1 cellular context compared by ENCODE assay signal in the genomic region with DNA sequence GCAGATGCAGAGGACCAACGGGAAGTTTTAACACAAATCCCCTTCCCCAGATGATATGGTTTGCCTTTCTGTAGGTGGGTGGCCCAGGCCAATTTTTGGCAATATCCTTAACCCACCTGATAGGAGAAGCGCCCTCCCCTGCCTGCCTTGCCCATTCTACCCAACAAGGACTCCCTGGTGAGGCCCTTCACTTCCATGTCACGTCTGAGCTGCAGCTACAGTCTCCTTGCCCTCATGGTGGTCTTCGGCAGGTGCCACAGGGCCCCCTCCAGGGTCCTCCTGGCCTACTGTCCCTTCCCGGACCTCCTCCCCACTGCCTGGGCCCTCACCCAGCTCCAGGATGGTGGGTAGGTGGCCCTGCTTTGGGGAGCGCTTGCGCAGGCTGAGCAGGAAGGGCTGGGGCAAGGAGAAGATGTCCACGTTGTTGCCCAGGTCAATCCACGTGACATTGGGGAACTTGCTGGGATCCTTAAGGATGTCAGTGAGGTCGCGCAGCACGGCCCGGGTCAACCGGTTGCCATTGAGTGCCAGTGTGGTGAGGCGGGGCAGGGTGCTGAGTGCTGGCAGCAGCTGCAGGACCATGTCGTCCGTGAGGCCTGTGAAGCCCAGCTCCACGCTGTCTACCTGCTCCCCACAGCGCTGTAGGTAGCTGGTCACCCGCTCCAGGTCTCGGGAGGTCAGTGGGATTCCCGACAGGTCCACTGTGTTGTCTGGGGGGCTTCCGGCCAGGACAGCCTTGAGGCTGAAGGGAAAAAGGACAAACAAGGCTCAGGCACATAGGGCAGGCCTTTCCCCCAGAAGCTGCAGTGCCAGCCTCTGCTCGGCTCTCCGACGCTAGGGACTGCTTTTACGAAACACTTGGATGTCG.
TF ChIP-seq lines count a peak whose summit lies in the region.

No MANE protein-coding gene starts in this region.

TF ChIP-seq in IMR-90, 13 proteins besides CTCF, POLR2A, EP300 and RAD21:
- TF ChIP-seq CHD1 (IDR thresholded peaks at IDR 0.05; ENCODE audit: low read depth, low read length) (no peak), SMC3 (IDR thresholded peaks at IDR 0.05; ENCODE audit: low read depth, low read length) (no peak), FOS (IDR thresholded peaks at IDR 0.05; ENCODE audit: low read depth, low read length) (no peak), RCOR1 (IDR thresholded peaks at IDR 0.05; ENCODE audit: insufficient replicate concordance, low read length) (no peak), MAZ (IDR thresholded peaks at IDR 0.05; ENCODE audit: borderline replicate concordance, low read depth, low read length) (no peak), NFE2L2 (IDR thresholded peaks at IDR 0.05; ENCODE audit: low read depth, low read length) (no peak), RFX5 (IDR thresholded peaks at IDR 0.05; ENCODE audit: low read depth, low read length) (no peak), BHLHE40 (IDR thresholded peaks at IDR 0.05; ENCODE audit: low read depth, low read length) (no peak), MXI1 (IDR thresholded peaks at IDR 0.05; ENCODE audit: borderline replicate concordance, low read depth, low read length) (no peak), MAFK (IDR thresholded peaks at IDR 0.05; ENCODE audit: low read depth, low read length) (no peak), CEBPB (IDR thresholded peaks at IDR 0.05; ENCODE audit: low read depth, low read length) (no peak)
- TF ChIP-seq, protein P1, sequence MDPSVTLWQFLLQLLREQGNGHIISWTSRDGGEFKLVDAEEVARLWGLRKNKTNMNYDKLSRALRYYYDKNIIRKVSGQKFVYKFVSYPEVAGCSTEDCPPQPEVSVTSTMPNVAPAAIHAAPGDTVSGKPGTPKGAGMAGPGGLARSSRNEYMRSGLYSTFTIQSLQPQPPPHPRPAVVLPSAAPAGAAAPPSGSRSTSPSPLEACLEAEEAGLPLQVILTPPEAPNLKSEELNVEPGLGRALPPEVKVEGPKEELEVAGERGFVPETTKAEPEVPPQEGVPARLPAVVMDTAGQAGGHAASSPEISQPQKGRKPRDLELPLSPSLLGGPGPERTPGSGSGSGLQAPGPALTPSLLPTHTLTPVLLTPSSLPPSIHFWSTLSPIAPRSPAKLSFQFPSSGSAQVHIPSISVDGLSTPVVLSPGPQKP (IDR thresholded peaks at IDR 0.05; ENCODE audit: borderline replicate concordance, low read depth, low read length): no peak
- TF ChIP-seq, protein P2, sequence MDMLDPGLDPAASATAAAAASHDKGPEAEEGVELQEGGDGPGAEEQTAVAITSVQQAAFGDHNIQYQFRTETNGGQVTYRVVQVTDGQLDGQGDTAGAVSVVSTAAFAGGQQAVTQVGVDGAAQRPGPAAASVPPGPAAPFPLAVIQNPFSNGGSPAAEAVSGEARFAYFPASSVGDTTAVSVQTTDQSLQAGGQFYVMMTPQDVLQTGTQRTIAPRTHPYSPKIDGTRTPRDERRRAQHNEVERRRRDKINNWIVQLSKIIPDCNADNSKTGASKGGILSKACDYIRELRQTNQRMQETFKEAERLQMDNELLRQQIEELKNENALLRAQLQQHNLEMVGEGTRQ (IDR thresholded peaks at IDR 0.05; ENCODE audit: low read depth, low read length): no peak
